Comparison of ENCODE assay signal across 10 cellular contexts in genomic region chr2:86274918-86275275, GRCh38.
DNase-seq lines count a peak whose midpoint lies in the region; ATAC-seq, FAIRE-seq and TF ChIP-seq lines count a peak whose summit lies in the region.
"Had no signal": no experiment of that assay in that cellular context is flagged by ENCODE, and none has a peak within 500 bp of the region (broad histone marks: within the 10 kb centered on the region; RNA-seq: fewer than 3 reads in every experiment).

No MANE protein-coding gene starts in this region.

- no peak for TF ChIP-seq POLR2A in GM12878 (IDR thresholded peaks at IDR 0.05; ENCODE audit: low read depth, low read length)

- TF ChIP-seq EP300 in GM12878 (IDR thresholded peaks at IDR 0.05; ENCODE audit: borderline replicate concordance in 1 of 2, control insufficient read depth in 1 of 2, low read depth in 2 of 2, low read length in 2 of 2): peak in 1 of 2 experiments; percentile 55; a peak in 2 of 4 replicates

- peaks cover 25% of the 10 kb centered on the region for H3K4me1 Mint-ChIP-seq in stimulated activated memory B cell treated with anti-CD40 and anti-IgM and Interleukin-4, amounts not matched to agents 10 μg/mL and 1 μg/mL and 100 μg/mL, for 72 hours
- H3K4me1 Mint-ChIP-seq in activated T-helper 2 cell treated with anti-CD3 and anti-CD28 coated beads, Interferon-gamma antibody, Interleukin-2, Interleukin-4, amounts not matched to agents 10 μg/mL and 5 μg/mL and 100 μg/mL, durations not matched to agents 14 hours and 24 hours and 36 hours (ENCODE audit: low read depth): peaks cover 18% of the 10 kb centered on the region
- peaks cover 10% of the 10 kb centered on the region for H3K4me1 Mint-ChIP-seq in activated naive CD4-positive, alpha-beta T cell treated with anti-CD3 and anti-CD28 coated beads for 36 hours (ENCODE audit: low read depth)

- RAD21 ChIA-PET in GM12878 (lab: Charles Lee; ENCODE audit: unreplicated experiment): interaction anchor here (1.1 to 3.0 kb wide), 10 partner anchors 8 to 167 kb away, joined by 3 to 18 read pairs (median 6); no protein-coding TSS in a partner anchor

- no peaks in the 10 kb centered on the region for H3K36me3 ChIP-seq in GM12878 (ENCODE audit: control insufficient read depth in 2 of 2, insufficient read depth in 2 of 2, low read length in 1 of 2)

- H3K4me3 Mint-ChIP-seq in stimulated activated memory B cell treated with anti-CD40 and anti-IgM and Interleukin-4, amounts not matched to agents 10 μg/mL and 1 μg/mL and 100 μg/mL, for 72 hours: no peak overlapping the region
- H3K4me3 Mint-ChIP-seq in activated T-helper 2 cell treated with anti-CD3 and anti-CD28 coated beads, Interferon-gamma antibody, Interleukin-2, Interleukin-4, amounts not matched to agents 10 μg/mL and 5 μg/mL and 100 μg/mL, durations not matched to agents 14 hours and 24 hours and 36 hours (ENCODE audit: low read depth): no peak overlapping the region
- H3K4me3 Mint-ChIP-seq in activated naive CD4-positive, alpha-beta T cell treated with anti-CD3 and anti-CD28 coated beads for 36 hours: no peak overlapping the region

- H3K79me2 ChIP-seq in GM12878 (ENCODE audit: control insufficient read depth, insufficient read depth, low read length): no peaks in the 10 kb centered on the region

- H3K4me3 ChIP-seq in GM12878: no peak overlapping the region

- SMC1A ChIA-PET in GM12878 (lab: Charles Lee; ENCODE audit: uncharacterized antibody, unreplicated experiment): interaction anchor here (0.9 to 3.2 kb wide), 18 partner anchors 8 to 94 kb away, joined by 3 to 15 read pairs (median 4); no protein-coding TSS in a partner anchor

- H2AFZ ChIP-seq in GM12878 (ENCODE audit: control insufficient read depth, low read depth, low read length): no peak overlapping the region

- peak overlapping the region; percentile 19; the same call in 1 of the 2 replicates for H3K4me2 ChIP-seq in GM12878 (ENCODE audit: control insufficient read depth, insufficient read depth)

- ATAC-seq in HG03354 (IDR thresholded peaks at IDR 0.05; ENCODE audit: poor library complexity, severe bottlenecking, unreplicated experiment) (peak; percentile 41), GM12878 (peak; percentile 90)
- peak; percentile 68 for ATAC-seq in stimulated activated memory B cell treated with anti-CD40 and anti-IgM and Interleukin-4, amounts not matched to agents 10 μg/mL and 1 μg/mL and 100 μg/mL, for 72 hours

- H3K9me3 ChIP-seq in GM12878 (replicated peaks; ENCODE audit: control insufficient read depth, insufficient read depth, low read length): peaks cover 12% of the 10 kb centered on the region; the same call in 2 of the 3 replicates

- H3K27ac Mint-ChIP-seq in stimulated activated memory B cell treated with anti-CD40 and anti-IgM and Interleukin-4, amounts not matched to agents 10 μg/mL and 1 μg/mL and 100 μg/mL, for 72 hours: peak overlapping the region; percentile 67
- H3K27ac Mint-ChIP-seq in activated T-helper 2 cell treated with anti-CD3 and anti-CD28 coated beads, Interferon-gamma antibody, Interleukin-2, Interleukin-4, amounts not matched to agents 10 μg/mL and 5 μg/mL and 100 μg/mL, durations not matched to agents 14 hours and 24 hours and 36 hours: no peak overlapping the region
- no peak overlapping the region for H3K27ac Mint-ChIP-seq in activated naive CD4-positive, alpha-beta T cell treated with anti-CD3 and anti-CD28 coated beads for 36 hours

- H3K27ac ChIP-seq in GM12878 (ENCODE audit: control insufficient read depth, insufficient read depth): peak overlapping the region; percentile 58
- H3K27ac ChIP-seq: HL-60 had no signal

- no peak for TF ChIP-seq CTCF in GM12878 (IDR thresholded peaks at IDR 0.05 in 2 of 3, conservative IDR thresholded peaks at IDR 0.05 in 1 of 3; ENCODE audit: control insufficient read depth in 2 of 3, extremely low read depth in 1 of 3, insufficient read depth in 1 of 3, low read depth in 3 of 3, low read length in 3 of 3)

- TF ChIP-seq RAD21 in GM12878 (IDR thresholded peaks at IDR 0.05; ENCODE audit: insufficient read depth, low read depth, low read length): no peak

- POLR2A ChIA-PET in GM12878 (lab: Charles Lee): interaction anchor here (1.5 to 2.8 kb wide), 3 partner anchors 10 to 50 kb away, joined by 3 to 21 read pairs (median 3); no protein-coding TSS in a partner anchor

- peaks cover 28% of the 10 kb centered on the region for H3K4me1 ChIP-seq in GM12878 (ENCODE audit: control insufficient read depth, insufficient read depth, low read length)

- peak; percentile 30 for DNase-seq in NCI-H345 (lab: John Stamatoyannopoulos, UW)
- DNase-seq in NCI-H345 treated with DMSO at 0.1 percent for 48 hours (lab: John Stamatoyannopoulos, UW; ENCODE audit: unreplicated experiment): no peak
- DNase-seq in GM12878 (ENCODE audit: low read depth, low spot score): peak; percentile 60
- no peak for DNase-seq in activated T-helper 2 cell treated with anti-CD3 and anti-CD28 coated beads, Interferon-gamma antibody, Interleukin-2, Interleukin-4, amounts not matched to agents 10 μg/mL and 5 μg/mL and 100 μg/mL, durations not matched to agents 14 hours and 24 hours and 36 hours (ENCODE audit: low spot score)
- DNase-seq in activated naive CD4-positive, alpha-beta T cell treated with anti-CD3 and anti-CD28 coated beads for 36 hours: no peak
- no peak for DNase-seq in activated CD4-positive, alpha-beta T cell treated with anti-CD3 and anti-CD28 coated beads for 48 hours
- DNase-seq: activated CD8-positive, alpha-beta memory T cell treated with anti-CD3 and anti-CD28 coated beads for 24 hours had no signal

- H3K27me3 ChIP-seq in GM12878 (replicated peaks in 1 of 2; ENCODE audit: control insufficient read depth in 2 of 2, insufficient read depth in 2 of 2, low read length in 1 of 2): no peaks in the 10 kb centered on the region

- BruUV-seq in GM12878 (replicated peaks; lab: Mats Ljungman, UMichigan): no TSS peak

- intact Hi-C loops in GM12878 (cut with micrococcal nuclease; ENCODE audit: unreplicated experiment): no loop called here
- intact Hi-C loops in activated T-helper 2 cell treated with anti-CD3 and anti-CD28 coated beads, Interferon-gamma antibody, Interleukin-2, Interleukin-4, amounts not matched to agents 10 μg/mL and 5 μg/mL and 100 μg/mL, durations not matched to agents 14 hours and 24 hours and 36 hours (cut with micrococcal nuclease): no loop called here
- intact Hi-C loops in activated naive CD4-positive, alpha-beta T cell treated with anti-CD3 and anti-CD28 coated beads for 36 hours (cut with micrococcal nuclease): no loop called here

- FAIRE-seq in GM12878 (lab: Jason Lieb, UNC): peak; percentile 31

- in situ Hi-C loops in GM12878 (cut with MboI): no loop called here

- H4K20me1 ChIP-seq in GM12878 (ENCODE audit: control insufficient read depth, insufficient read depth): no peaks in the 10 kb centered on the region

- H3K9me3 Mint-ChIP-seq in stimulated activated memory B cell treated with anti-CD40 and anti-IgM and Interleukin-4, amounts not matched to agents 10 μg/mL and 1 μg/mL and 100 μg/mL, for 72 hours: peaks cover 18% of the 10 kb centered on the region
- H3K9me3 Mint-ChIP-seq in activated T-helper 2 cell treated with anti-CD3 and anti-CD28 coated beads, Interferon-gamma antibody, Interleukin-2, Interleukin-4, amounts not matched to agents 10 μg/mL and 5 μg/mL and 100 μg/mL, durations not matched to agents 14 hours and 24 hours and 36 hours: peaks cover 33% of the 10 kb centered on the region
- peaks cover 27% of the 10 kb centered on the region for H3K9me3 Mint-ChIP-seq in activated naive CD4-positive, alpha-beta T cell treated with anti-CD3 and anti-CD28 coated beads for 36 hours

- CTCF ChIA-PET in GM12878 (lab: Yijun Ruan, JAX): interaction anchor here (0.5 to 2.3 kb wide), 13 partner anchors 10 to 654 kb away, joined by 3 to 8 read pairs (median 5); no protein-coding TSS in a partner anchor
- CTCF ChIA-PET in activated naive CD4-positive, alpha-beta T cell treated with anti-CD3 and anti-CD28 coated beads for 36 hours (lab: Charles Lee): interaction anchor here (1.3 kb wide), 1 partner anchor 9 kb away, joined by 3 read pairs; no protein-coding TSS in a partner anchor

- WGBS in GM12878 (ENCODE audit: insufficient coverage, insufficient replicate concordance, low lambda C conversion rate, missing lambda C conversion rate): 11% methylated on average over 3 of the region's 3 CpGs

- no peaks in the 10 kb centered on the region for H3K27me3 Mint-ChIP-seq in stimulated activated memory B cell treated with anti-CD40 and anti-IgM and Interleukin-4, amounts not matched to agents 10 μg/mL and 1 μg/mL and 100 μg/mL, for 72 hours
- H3K27me3 Mint-ChIP-seq in activated T-helper 2 cell treated with anti-CD3 and anti-CD28 coated beads, Interferon-gamma antibody, Interleukin-2, Interleukin-4, amounts not matched to agents 10 μg/mL and 5 μg/mL and 100 μg/mL, durations not matched to agents 14 hours and 24 hours and 36 hours (ENCODE audit: low read depth): peaks cover 7% of the 10 kb centered on the region
- no peaks in the 10 kb centered on the region for H3K27me3 Mint-ChIP-seq in activated naive CD4-positive, alpha-beta T cell treated with anti-CD3 and anti-CD28 coated beads for 36 hours (ENCODE audit: low read depth)

- peaks cover 24% of the 10 kb centered on the region for H3K36me3 Mint-ChIP-seq in stimulated activated memory B cell treated with anti-CD40 and anti-IgM and Interleukin-4, amounts not matched to agents 10 μg/mL and 1 μg/mL and 100 μg/mL, for 72 hours
- peaks cover 18% of the 10 kb centered on the region for H3K36me3 Mint-ChIP-seq in activated T-helper 2 cell treated with anti-CD3 and anti-CD28 coated beads, Interferon-gamma antibody, Interleukin-2, Interleukin-4, amounts not matched to agents 10 μg/mL and 5 μg/mL and 100 μg/mL, durations not matched to agents 14 hours and 24 hours and 36 hours (ENCODE audit: low read depth)
- H3K36me3 Mint-ChIP-seq in activated naive CD4-positive, alpha-beta T cell treated with anti-CD3 and anti-CD28 coated beads for 36 hours (ENCODE audit: low read depth): peaks cover 4% of the 10 kb centered on the region

- no peak overlapping the region for H3K9ac ChIP-seq in GM12878 (ENCODE audit: control insufficient read depth, insufficient read depth, low read length)

TF ChIP-seq in GM12878, 131 proteins besides CTCF, POLR2A, EP300 and RAD21 (continues in another document):
- TF ChIP-seq IKZF2 (IDR thresholded peaks at IDR 0.05) (no peak; a peak in 2 of 4 replicates), SP1 (IDR thresholded peaks at IDR 0.05; ENCODE audit: low read depth, low read length) (peak; percentile 36), MXI1 (IDR thresholded peaks at IDR 0.05; ENCODE audit: low read depth, low read length) (no peak), LARP7 (IDR thresholded peaks at IDR 0.05) (no peak)

Comparison
In these comparisons a context has a peak if more than half of its experiments do, and no peak if none do; other contexts are left out.
1. DNase-seq: peak in NCI-H345 (single experiment) and GM12878 (single experiment); none in NCI-H345 treated with DMSO at 0.1 percent for 48 hours (single experiment), activated T-helper 2 cell treated with anti-CD3 and anti-CD28 coated beads, Interferon-gamma antibody, Interleukin-2, Interleukin-4, amounts not matched to agents 10 μg/mL and 5 μg/mL and 100 μg/mL, durations not matched to agents 14 hours and 24 hours and 36 hours (single experiment), activated naive CD4-positive, alpha-beta T cell treated with anti-CD3 and anti-CD28 coated beads for 36 hours (single experiment) and activated CD4-positive, alpha-beta T cell treated with anti-CD3 and anti-CD28 coated beads for 48 hours (single experiment).
2. Peak in every context shown above with its lines, with median percentiles within 50 percentile points of each other: ATAC-seq.